ENCODE assay signal across 16 cellular contexts in the genomic region with DNA sequence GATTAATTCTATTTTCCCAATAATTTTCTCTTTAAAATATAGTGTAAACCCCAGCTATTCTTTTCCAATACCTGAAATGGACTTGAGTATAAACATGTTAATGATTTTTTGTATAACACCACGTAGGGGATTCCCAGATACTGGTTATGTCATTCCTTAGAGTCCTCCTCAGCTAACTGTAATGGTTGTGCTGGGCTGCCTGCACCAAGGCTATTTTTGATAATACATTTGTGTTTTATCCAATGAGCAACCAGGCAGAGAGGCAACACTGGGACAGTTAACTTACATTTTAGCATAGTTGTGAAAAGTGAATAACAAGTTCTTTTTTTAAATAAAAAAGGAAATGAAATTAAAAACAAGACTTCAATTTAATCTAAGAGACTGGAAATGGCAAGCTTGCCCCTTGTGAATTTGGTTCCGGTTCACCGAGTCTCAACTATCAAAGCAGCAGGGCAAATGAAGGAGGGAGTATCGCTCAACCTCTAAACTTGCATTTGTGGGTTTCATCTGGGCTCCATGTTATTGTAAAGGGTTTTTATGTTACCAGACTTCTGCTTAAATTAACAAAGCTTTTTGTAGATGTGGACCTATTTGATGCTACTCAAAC. TPM values are rescaled to one million over a fixed set of nuclear protein-coding genes. Genes with fewer than 3 reads are reported as not detected.
A peak's percentile ranks its signal among the peaks of the same experiment; 100 is the strongest.
DNase-seq lines count a peak whose midpoint lies in the region; ATAC-seq and TF ChIP-seq lines count a peak whose summit lies in the region.
"Had no signal": no experiment of that assay in that cellular context is flagged by ENCODE, and none has a peak within 500 bp of the region (broad histone marks: within the 10 kb centered on the region; RNA-seq: fewer than 3 reads in every experiment).

No MANE protein-coding gene starts in this region.

- TF ChIP-seq EP300 in esophagus muscularis mucosa (IDR thresholded peaks at IDR 0.05), result no peak

- TF ChIP-seq POLR2A in esophagus muscularis mucosa (IDR thresholded peaks at IDR 0.05; ENCODE audit: low read depth), result no peak

- H3K9ac ChIP-seq in BLaER1 treated with 17β-estradiol and CSF1 and Interleukin-3, amounts not matched to agents 10 nM and 100 nM, result no peak overlapping the region
- H3K9ac ChIP-seq in OCI-LY1 (ENCODE audit: low read length), result peak overlapping the region; percentile 65

- H3K27ac Mint-ChIP-seq in stimulated activated naive CD8-positive, alpha-beta T cell treated with anti-CD3 and anti-CD28 coated beads, Interleukin-15, amount 100 ng/mL, for 72 hours, result no peak overlapping the region
- H3K27ac Mint-ChIP-seq: CD8-positive, alpha-beta memory T cell had no signal

- H3K9me3 Mint-ChIP-seq in stimulated activated naive CD8-positive, alpha-beta T cell treated with anti-CD3 and anti-CD28 coated beads, Interleukin-15, amount 100 ng/mL, for 72 hours, result no peaks in the 10 kb centered on the region
- H3K9me3 Mint-ChIP-seq: CD8-positive, alpha-beta memory T cell had no signal

- no peaks in the 10 kb centered on the region for H3K9me3 ChIP-seq in BLaER1 treated with 17β-estradiol and CSF1 and Interleukin-3, amounts not matched to agents 10 nM and 100 nM (replicated peaks in 1 of 11)
- no peaks in the 10 kb centered on the region for H3K9me3 ChIP-seq in OCI-LY1 (ENCODE audit: low read length)
- no peaks in the 10 kb centered on the region for H3K9me3 ChIP-seq in esophagus muscularis mucosa

- H3K4me2 ChIP-seq in BLaER1 treated with 17β-estradiol and CSF1 and Interleukin-3, amounts not matched to agents 10 nM and 100 nM, result peak overlapping the region; percentile 21 to 66 (median 51); a peak in 19 of 22 replicates
- peak overlapping the region; percentile 49 for H3K4me2 ChIP-seq in OCI-LY1 (ENCODE audit: low read length)

- peaks cover 20% of the 10 kb centered on the region for H3K4me1 Mint-ChIP-seq in stimulated activated naive CD8-positive, alpha-beta T cell treated with anti-CD3 and anti-CD28 coated beads, Interleukin-15, amount 100 ng/mL, for 72 hours

- no peaks in the 10 kb centered on the region for H3K36me3 ChIP-seq in BLaER1 treated with 17β-estradiol and CSF1 and Interleukin-3, amounts not matched to agents 10 nM and 100 nM
- H3K36me3 ChIP-seq in OCI-LY1 (ENCODE audit: insufficient read depth, low read length) (no peaks in the 10 kb centered on the region), esophagus muscularis mucosa (no peaks in the 10 kb centered on the region)

- DNase-seq in esophagus muscularis mucosa (ENCODE audit: extremely low spot score), result peak; percentile 53
- DNase-seq in retina, result peak; percentile 9
- DNase-seq in stimulated activated CD4-positive, alpha-beta T cell treated with anti-CD3 and anti-CD28 coated beads, Interleukin-1b, Interleukin-23, amount 100 ng/mL, for 48 hours, result no peak
- DNase-seq in stimulated activated naive CD8-positive, alpha-beta T cell treated with anti-CD3 and anti-CD28 coated beads, Interleukin-15, amount 100 ng/mL, for 72 hours, result no peak
- DNase-seq: CD8-positive, alpha-beta memory T cell; DND-41; H7; NCI-H1694 treated with DMSO at 0.1 percent for 48 hours; NCI-H2107; NCI-H226; NCI-H524 had no signal

- no peaks in the 10 kb centered on the region for H3K27me3 ChIP-seq in BLaER1 treated with 17β-estradiol and CSF1 and Interleukin-3, amounts not matched to agents 10 nM and 100 nM
- H3K27me3 ChIP-seq in OCI-LY1 (ENCODE audit: insufficient read depth, low read length) (no peaks in the 10 kb centered on the region), esophagus muscularis mucosa (no peaks in the 10 kb centered on the region)

- TF ChIP-seq CTCF in OCI-LY1 (IDR thresholded peaks at IDR 0.05; ENCODE audit: low read length) (no peak), esophagus muscularis mucosa (IDR thresholded peaks at IDR 0.05) (no peak)

- no peaks in the 10 kb centered on the region for H3K9me2 ChIP-seq in OCI-LY1 (ENCODE audit: low read depth, low read length)

- no peak overlapping the region for H3K4me3 Mint-ChIP-seq in stimulated activated naive CD8-positive, alpha-beta T cell treated with anti-CD3 and anti-CD28 coated beads, Interleukin-15, amount 100 ng/mL, for 72 hours
- H3K4me3 Mint-ChIP-seq: CD8-positive, alpha-beta memory T cell had no signal

- no peaks in the 10 kb centered on the region for H3K27me3 Mint-ChIP-seq in stimulated activated naive CD8-positive, alpha-beta T cell treated with anti-CD3 and anti-CD28 coated beads, Interleukin-15, amount 100 ng/mL, for 72 hours

- WGBS in esophagus muscularis mucosa, result 80% methylated on average over 4 of the region's 4 CpGs

- intact Hi-C loops in esophagus muscularis mucosa (cut with DNase I), result no loop called here

- no peaks in the 10 kb centered on the region for H4K20me1 ChIP-seq in BLaER1 treated with 17β-estradiol and CSF1 and Interleukin-3, amounts not matched to agents 10 nM and 100 nM
- H4K20me1 ChIP-seq in OCI-LY1 (ENCODE audit: insufficient read depth, low read length), result no peaks in the 10 kb centered on the region

- peak overlapping the region in 3 of 11 experiments; percentile 26 to 46 (median 27); a peak in 4 of 22 replicates for H3K27ac ChIP-seq in BLaER1 treated with 17β-estradiol and CSF1 and Interleukin-3, amounts not matched to agents 10 nM and 100 nM
- H3K27ac ChIP-seq in OCI-LY1 (ENCODE audit: low read depth, low read length, poor library complexity, severe bottlenecking), result peak overlapping the region; percentile 97
- H3K27ac ChIP-seq in esophagus muscularis mucosa (replicated peaks in 1 of 4), result no peak overlapping the region

- peaks cover 8 to 35% (median 24%) of the 10 kb centered on the region in 10 experiments; a peak in 18 of 20 replicates for H3K4me1 ChIP-seq in BLaER1 treated with 17β-estradiol and CSF1 and Interleukin-3, amounts not matched to agents 10 nM and 100 nM
- H3K4me1 ChIP-seq in OCI-LY1 (ENCODE audit: insufficient read depth, low read length, severe bottlenecking) (peaks cover 97% of the 10 kb centered on the region), esophagus muscularis mucosa (no peaks in the 10 kb centered on the region)

- peaks cover 8% of the 10 kb centered on the region; the same call in 1 of the 2 replicates for H3F3A ChIP-seq in OCI-LY1 (ENCODE audit: insufficient read depth, low read length)

- ATAC-seq in GM21447 (IDR thresholded peaks at IDR 0.05; ENCODE audit: unreplicated experiment) (no peak), HG03457 (IDR thresholded peaks at IDR 0.05; ENCODE audit: unreplicated experiment) (no peak)
- ATAC-seq in stimulated activated naive CD8-positive, alpha-beta T cell treated with anti-CD3 and anti-CD28 coated beads, Interleukin-15, amount 100 ng/mL, for 72 hours, result no peak
- ATAC-seq: Right ventricle myocardium inferior had no signal

- no peaks in the 10 kb centered on the region for H3K79me2 ChIP-seq in OCI-LY1 (ENCODE audit: insufficient read depth, low read length)

- no peak overlapping the region for H2AFZ ChIP-seq in OCI-LY1 (ENCODE audit: low read length)

- no peak overlapping the region for H3K4me3 ChIP-seq in BLaER1 treated with 17β-estradiol and CSF1 and Interleukin-3, amounts not matched to agents 10 nM and 100 nM
- H3K4me3 ChIP-seq in OCI-LY1 (ENCODE audit: low read depth, low read length, poor library complexity, severe bottlenecking) (peak overlapping the region; percentile 22), esophagus muscularis mucosa (no peak overlapping the region)

RNA-seq across cellular contexts. Expression of a gene that starts 18.8 kb away (rescaled TPM):
- total RNA-seq in esophagus muscularis mucosa, result 1 to 10 TPM; 4.2 to 9.8 (median 5.8) TPM

Comparison
In these comparisons a context has a peak if more than half of its experiments do, and no peak if none do; other contexts are left out.
1. DNase-seq: peak in esophagus muscularis mucosa (single experiment) and retina (single experiment); none in stimulated activated CD4-positive, alpha-beta T cell treated with anti-CD3 and anti-CD28 coated beads, Interleukin-1b, Interleukin-23, amount 100 ng/mL, for 48 hours (single experiment) and stimulated activated naive CD8-positive, alpha-beta T cell treated with anti-CD3 and anti-CD28 coated beads, Interleukin-15, amount 100 ng/mL, for 72 hours (0 of 2).